In the genomic region with DNA sequence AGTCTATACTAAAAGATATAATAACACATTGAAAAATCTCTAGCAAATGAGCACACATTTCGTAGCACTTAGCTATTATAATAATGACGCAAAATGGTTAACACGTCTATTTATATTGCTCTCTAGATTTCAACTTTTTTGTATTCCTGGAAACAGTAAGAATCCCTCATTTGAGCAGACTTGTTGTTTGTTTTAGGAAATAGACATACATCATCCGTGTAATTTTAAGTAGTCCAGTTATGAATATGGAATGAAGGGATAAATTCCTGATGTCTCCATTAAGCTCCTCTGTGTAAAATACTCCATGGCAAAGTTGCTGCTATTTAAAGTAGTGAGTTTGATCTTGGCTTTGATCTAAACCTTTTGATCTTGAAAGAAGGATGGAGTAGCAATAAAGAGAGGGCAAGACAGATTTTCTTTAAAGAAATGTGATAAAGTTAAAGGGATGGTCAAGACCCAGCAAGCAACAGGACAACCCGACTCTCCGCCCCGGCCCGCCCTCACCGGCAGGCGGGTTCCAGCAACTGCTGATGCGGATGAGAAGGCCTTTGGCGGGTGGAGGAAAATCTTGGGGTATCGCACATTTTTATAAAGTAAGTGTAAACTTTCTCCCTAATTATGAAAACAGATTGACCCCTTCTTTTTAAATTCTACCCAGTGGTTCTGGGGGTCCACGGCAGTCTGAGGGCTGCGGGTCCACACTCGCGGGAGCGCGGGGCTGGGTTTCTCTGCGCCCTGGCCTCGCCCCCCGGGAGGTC, we compare ENCODE assay signal across 8 cellular contexts.
DNase-seq lines count a peak whose midpoint lies in the region; ATAC-seq and TF ChIP-seq lines count a peak whose summit lies in the region.

No MANE protein-coding gene starts in this region.

- H3K4me3 Mint-ChIP-seq in activated naive CD8-positive, alpha-beta T cell treated with anti-CD3 and anti-CD28 coated beads, Interleukin-2, amount 10 ng/mL, durations not matched to agents 7 days and 5 days, result peak overlapping the region; percentile 70

- no peaks in the 10 kb centered on the region for H3K9me3 Mint-ChIP-seq in activated naive CD8-positive, alpha-beta T cell treated with anti-CD3 and anti-CD28 coated beads, Interleukin-2, amount 10 ng/mL, durations not matched to agents 7 days and 5 days

- peak overlapping the region; percentile 66 for H2AFZ ChIP-seq in parathyroid adenoma

- H3K4me1 Mint-ChIP-seq in activated naive CD8-positive, alpha-beta T cell treated with anti-CD3 and anti-CD28 coated beads, Interleukin-2, amount 10 ng/mL, durations not matched to agents 7 days and 5 days, result peaks cover 5% of the 10 kb centered on the region

- H3K4me3 ChIP-seq in BLaER1 treated with 17β-estradiol and CSF1 and Interleukin-3, amounts not matched to agents 10 nM and 100 nM, result peak overlapping the region; percentile 62 to 76 (median 68)
- peak overlapping the region; percentile 57 for H3K4me3 ChIP-seq in NB4 (ENCODE audit: low read depth, low read length)
- peak overlapping the region; percentile 93 for H3K4me3 ChIP-seq in parathyroid adenoma (ENCODE audit: low read depth, low read length)

- peak overlapping the region; percentile 89 to 100 (median 98) for H3K4me2 ChIP-seq in BLaER1 treated with 17β-estradiol and CSF1 and Interleukin-3, amounts not matched to agents 10 nM and 100 nM
- peak overlapping the region; percentile 84 for H3K4me2 ChIP-seq in parathyroid adenoma (ENCODE audit: low read length)

- no peaks in the 10 kb centered on the region for H3K79me2 ChIP-seq in parathyroid adenoma

- H3K27me3 Mint-ChIP-seq in activated naive CD8-positive, alpha-beta T cell treated with anti-CD3 and anti-CD28 coated beads, Interleukin-2, amount 10 ng/mL, durations not matched to agents 7 days and 5 days, result peaks cover 50% of the 10 kb centered on the region

- DNase-seq in NB4 (ENCODE audit: low read depth), result peak; percentile 31
- peak; percentile 33 for DNase-seq in activated naive CD8-positive, alpha-beta T cell treated with anti-CD3 and anti-CD28 coated beads, Interleukin-2, amount 10 ng/mL, durations not matched to agents 7 days and 5 days
- peak; percentile 73 for DNase-seq in left cardiac atrium
- no peak for DNase-seq in NK-92 treated with Interleukin-12 subunit alpha and Interleukin-12 subunit beta, amount 100 ng/mL, for 24 hours (lab: John Stamatoyannopoulos, UW)
- DNase-seq in NCI-H2029 treated with DMSO at 0.1 percent for 48 hours (lab: John Stamatoyannopoulos, UW), result no peak

- H3K27me3 ChIP-seq in BLaER1 treated with 17β-estradiol and CSF1 and Interleukin-3, amounts not matched to agents 10 nM and 100 nM, result peaks cover 67 to 80% (median 77%) of the 10 kb centered on the region in 11 experiments
- H3K27me3 ChIP-seq in parathyroid adenoma (ENCODE audit: control insufficient read depth, insufficient read depth, low read length), result no peaks in the 10 kb centered on the region

- H3K27ac Mint-ChIP-seq in activated naive CD8-positive, alpha-beta T cell treated with anti-CD3 and anti-CD28 coated beads, Interleukin-2, amount 10 ng/mL, durations not matched to agents 7 days and 5 days, result no peak overlapping the region

- peaks cover 0 to 10% (median 3%) of the 10 kb centered on the region in 11 experiments; a peak in 2 of 22 replicates for H3K36me3 ChIP-seq in BLaER1 treated with 17β-estradiol and CSF1 and Interleukin-3, amounts not matched to agents 10 nM and 100 nM
- peaks cover 12% of the 10 kb centered on the region for H3K36me3 ChIP-seq in parathyroid adenoma (ENCODE audit: control insufficient read depth, insufficient read depth, low read length)

- intact Hi-C loops in left cardiac atrium (cut with DNase I), result loop anchor here (2.0 to 10.0 kb wide), 4 partner anchors 49 to 135 kb away; no protein-coding TSS in a partner anchor

- peak overlapping the region in 6 of 11 experiments; percentile 20 to 57 (median 45); a peak in 6 of 22 replicates for H3K27ac ChIP-seq in BLaER1 treated with 17β-estradiol and CSF1 and Interleukin-3, amounts not matched to agents 10 nM and 100 nM
- H3K27ac ChIP-seq in parathyroid adenoma, result peak overlapping the region; percentile 96

- POLR2A ChIA-PET in activated naive CD8-positive, alpha-beta T cell treated with anti-CD3 and anti-CD28 coated beads, Interleukin-2, amount 10 ng/mL, durations not matched to agents 7 days and 5 days (lab: Charles Lee), result no interaction called here

- H3K9ac ChIP-seq in BLaER1 treated with 17β-estradiol and CSF1 and Interleukin-3, amounts not matched to agents 10 nM and 100 nM, result peak overlapping the region; percentile 54 to 79 (median 71); a peak in 19 of 22 replicates
- H3K9ac ChIP-seq in parathyroid adenoma, result peak overlapping the region; percentile 81

- TF ChIP-seq POLR2A in NB4 (IDR thresholded peaks at IDR 0.05; ENCODE audit: extremely low read depth, insufficient read length), result no peak

- no peak for TF ChIP-seq CTCF in NB4 (IDR thresholded peaks at IDR 0.05; ENCODE audit: low read depth, low read length)
- TF ChIP-seq CTCF in parathyroid adenoma (IDR thresholded peaks at IDR 0.05), result no peak

- peak; percentile 23 for ATAC-seq in GM19023 (IDR thresholded peaks at IDR 0.05; ENCODE audit: unreplicated experiment)
- no peak for ATAC-seq in activated naive CD8-positive, alpha-beta T cell treated with anti-CD3 and anti-CD28 coated beads, Interleukin-2, amount 10 ng/mL, durations not matched to agents 7 days and 5 days (ENCODE audit: low read depth)
- ATAC-seq in left cardiac atrium, result peak; percentile 56

- no peaks in the 10 kb centered on the region for H3K36me3 Mint-ChIP-seq in activated naive CD8-positive, alpha-beta T cell treated with anti-CD3 and anti-CD28 coated beads, Interleukin-2, amount 10 ng/mL, durations not matched to agents 7 days and 5 days

- peaks cover 12 to 32% (median 15%) of the 10 kb centered on the region in 10 experiments for H3K4me1 ChIP-seq in BLaER1 treated with 17β-estradiol and CSF1 and Interleukin-3, amounts not matched to agents 10 nM and 100 nM
- H3K4me1 ChIP-seq in parathyroid adenoma, result peaks cover 9% of the 10 kb centered on the region

- peaks cover 0 to 49% (median 25%) of the 10 kb centered on the region in 11 experiments; a peak in 19 of 22 replicates for H4K20me1 ChIP-seq in BLaER1 treated with 17β-estradiol and CSF1 and Interleukin-3, amounts not matched to agents 10 nM and 100 nM

- H3K9me3 ChIP-seq in BLaER1 treated with 17β-estradiol and CSF1 and Interleukin-3, amounts not matched to agents 10 nM and 100 nM (replicated peaks in 1 of 11), result no peaks in the 10 kb centered on the region
- no peaks in the 10 kb centered on the region for H3K9me3 ChIP-seq in parathyroid adenoma (ENCODE audit: control insufficient read depth, low read length)

Comparison
In these comparisons a context has a peak if more than half of its experiments do, and no peak if none do; other contexts are left out.
1. DNase-seq: peak in NB4 (single experiment), activated naive CD8-positive, alpha-beta T cell treated with anti-CD3 and anti-CD28 coated beads, Interleukin-2, amount 10 ng/mL, durations not matched to agents 7 days and 5 days (single experiment) and left cardiac atrium (single experiment); none in NK-92 treated with Interleukin-12 subunit alpha and Interleukin-12 subunit beta, amount 100 ng/mL, for 24 hours (single experiment) and NCI-H2029 treated with DMSO at 0.1 percent for 48 hours (single experiment).
2. Peak in every context shown above with its lines, with median percentiles within 50 percentile points of each other: H3K4me3 ChIP-seq.